Comparison of ENCODE assay signal across 29 cellular contexts in genomic region chrY:15800021-15800420, GRCh38.
"Had no signal": no experiment of that assay in that cellular context is flagged by ENCODE, and none has a peak within 500 bp of the region (broad histone marks: within the 10 kb centered on the region; RNA-seq: fewer than 3 reads in every experiment).

No MANE protein-coding gene starts in this region.

- H3K9me3 ChIP-seq: gastroesophageal sphincter, left lung, lower lobe of right lung, mucosa of descending colon, stomach, suprapubic skin, tibial artery, upper lobe of right lung had no signal

- H3K4me1 ChIP-seq: gastroesophageal sphincter, left lung, lower lobe of right lung, stomach, suprapubic skin, tibial artery, upper lobe of right lung had no signal

- H3K4me1 Mint-ChIP-seq: activated CD4-positive, alpha-beta T cell treated with anti-CD3 and anti-CD28 coated beads, Interleukin-2, amount 10 ng/mL, durations not matched to agents 7 days and 5 days; activated naive CD4-positive, alpha-beta T cell treated with anti-CD3 and anti-CD28 coated beads, Interleukin-2, amount 50 U/mL, for 24 hours; activated naive CD8-positive, alpha-beta T cell treated with anti-CD3 and anti-CD28 coated beads, Interleukin-2, amount 50 U/mL, for 24 hours; activated T-helper 17 cell treated with anti-CD3 and anti-CD28 coated beads, Interleukin-2, amount 50 U/mL, for 72 hours; stimulated activated naive B cell treated with anti-CD40 and anti-IgM and Interleukin-4, amounts not matched to agents 10 μg/mL and 1 μg/mL and 100 μg/mL, for 72 hours; T-helper 17 cell had no signal

- FAIRE-seq: colon, endometrium had no signal

- H3K27me3 Mint-ChIP-seq: activated CD4-positive, alpha-beta T cell treated with anti-CD3 and anti-CD28 coated beads, Interleukin-2, amount 10 ng/mL, durations not matched to agents 7 days and 5 days; activated CD8-positive, alpha-beta T cell treated with anti-CD3 and anti-CD28 coated beads for 36 hours; activated naive CD4-positive, alpha-beta T cell treated with anti-CD3 and anti-CD28 coated beads, Interleukin-2, amount 50 U/mL, for 24 hours; activated naive CD8-positive, alpha-beta T cell treated with anti-CD3 and anti-CD28 coated beads, Interleukin-2, amount 50 U/mL, for 24 hours; activated T-helper 17 cell treated with anti-CD3 and anti-CD28 coated beads, Interleukin-2, amount 50 U/mL, for 72 hours; natural killer cell treated with Interleukin-12 subunit alpha and Interleukin-12 subunit beta and Interleukin-15 and Interleukin-18, amount 100 ng/mL, for 72 hours; stimulated activated naive B cell treated with anti-CD40 and anti-IgM and Interleukin-4, amounts not matched to agents 10 μg/mL and 1 μg/mL and 100 μg/mL, for 72 hours; T-helper 17 cell had no signal

- H3K27me3 ChIP-seq: gastroesophageal sphincter, left lung, stomach, suprapubic skin, tibial artery, upper lobe of right lung had no signal

- H3K36me3 Mint-ChIP-seq: activated naive CD4-positive, alpha-beta T cell treated with anti-CD3 and anti-CD28 coated beads, Interleukin-2, amount 50 U/mL, for 24 hours; stimulated activated naive B cell treated with anti-CD40 and anti-IgM and Interleukin-4, amounts not matched to agents 10 μg/mL and 1 μg/mL and 100 μg/mL, for 72 hours had no signal

- H3K27ac Mint-ChIP-seq: activated CD4-positive, alpha-beta T cell treated with anti-CD3 and anti-CD28 coated beads, Interleukin-2, amount 10 ng/mL, durations not matched to agents 7 days and 5 days; activated CD8-positive, alpha-beta T cell treated with anti-CD3 and anti-CD28 coated beads for 36 hours; activated naive CD4-positive, alpha-beta T cell treated with anti-CD3 and anti-CD28 coated beads, Interleukin-2, amount 50 U/mL, for 24 hours; activated naive CD8-positive, alpha-beta T cell treated with anti-CD3 and anti-CD28 coated beads, Interleukin-2, amount 50 U/mL, for 24 hours; activated T-helper 17 cell treated with anti-CD3 and anti-CD28 coated beads, Interleukin-2, amount 50 U/mL, for 72 hours; natural killer cell treated with Interleukin-12 subunit alpha and Interleukin-12 subunit beta and Interleukin-15 and Interleukin-18, amount 100 ng/mL, for 72 hours; stimulated activated naive B cell treated with anti-CD40 and anti-IgM and Interleukin-4, amounts not matched to agents 10 μg/mL and 1 μg/mL and 100 μg/mL, for 72 hours; T-helper 17 cell had no signal

- H3K36me3 ChIP-seq: gastroesophageal sphincter, left lung, lower lobe of right lung, stomach, suprapubic skin, tibial artery, upper lobe of right lung had no signal

- DNase-seq: activated CD4-positive, alpha-beta T cell treated with anti-CD3 and anti-CD28 coated beads for 1 hour; activated CD4-positive, alpha-beta T cell treated with anti-CD3 and anti-CD28 coated beads, Interleukin-2, amount 10 ng/mL, durations not matched to agents 7 days and 5 days; activated CD8-positive, alpha-beta T cell treated with anti-CD3 and anti-CD28 coated beads for 36 hours; activated gamma-delta T cell treated with Interleukin-2 at 50 U/mL for 16 hours; activated naive CD8-positive, alpha-beta T cell treated with anti-CD3 and anti-CD28 coated beads, Interleukin-2, amount 50 U/mL, for 24 hours; activated T-cell treated with anti-CD3 and anti-CD28 coated beads, Interleukin-2, amount 50 U/mL, for 4 hours; amygdala; effector CD8-positive, alpha-beta T cell; erythroblast; head of caudate nucleus; hypothalamus; left lung; lower lobe of right lung; mucosa of descending colon; stimulated activated CD4-positive, alpha-beta T cell treated with anti-CD3 and anti-CD28 coated beads, Interleukin-15, amount 100 ng/mL, for 24 hours; stimulated activated CD4-positive, alpha-beta T cell treated with anti-CD3 and anti-CD28 coated beads, Interleukin-2, amount 100 ng/mL, for 24 hours; stimulated activated naive B cell treated with anti-CD40 and anti-IgM and Interleukin-4, amounts not matched to agents 10 μg/mL and 1 μg/mL and 100 μg/mL, for 72 hours; stomach; T-helper 17 cell; T1000; tibial artery; upper lobe of right lung had no signal

- H3K4me3 Mint-ChIP-seq: activated CD4-positive, alpha-beta T cell treated with anti-CD3 and anti-CD28 coated beads, Interleukin-2, amount 10 ng/mL, durations not matched to agents 7 days and 5 days; activated CD8-positive, alpha-beta T cell treated with anti-CD3 and anti-CD28 coated beads for 36 hours; activated naive CD4-positive, alpha-beta T cell treated with anti-CD3 and anti-CD28 coated beads, Interleukin-2, amount 50 U/mL, for 24 hours; activated naive CD8-positive, alpha-beta T cell treated with anti-CD3 and anti-CD28 coated beads, Interleukin-2, amount 50 U/mL, for 24 hours; activated T-cell treated with anti-CD3 and anti-CD28 coated beads, Interleukin-2, amount 50 U/mL, for 4 hours; activated T-helper 17 cell treated with anti-CD3 and anti-CD28 coated beads, Interleukin-2, amount 50 U/mL, for 72 hours; natural killer cell treated with Interleukin-12 subunit alpha and Interleukin-12 subunit beta and Interleukin-15 and Interleukin-18, amount 100 ng/mL, for 72 hours; stimulated activated naive B cell treated with anti-CD40 and anti-IgM and Interleukin-4, amounts not matched to agents 10 μg/mL and 1 μg/mL and 100 μg/mL, for 72 hours; T-helper 17 cell had no signal

- H3K9me3 Mint-ChIP-seq: activated CD4-positive, alpha-beta T cell treated with anti-CD3 and anti-CD28 coated beads, Interleukin-2, amount 10 ng/mL, durations not matched to agents 7 days and 5 days; activated T-cell treated with anti-CD3 and anti-CD28 coated beads, Interleukin-2, amount 50 U/mL, for 4 hours; activated T-helper 17 cell treated with anti-CD3 and anti-CD28 coated beads, Interleukin-2, amount 50 U/mL, for 72 hours; natural killer cell treated with Interleukin-12 subunit alpha and Interleukin-12 subunit beta and Interleukin-15 and Interleukin-18, amount 100 ng/mL, for 72 hours had no signal

- H3K4me3 ChIP-seq: gastroesophageal sphincter, left lung, lower lobe of right lung, mucosa of descending colon, stomach, suprapubic skin, tibial artery, upper lobe of right lung had no signal

- H3K27ac ChIP-seq: gastroesophageal sphincter, left lung, lower lobe of right lung, stomach, suprapubic skin, tibial artery, upper lobe of right lung had no signal
